ENCODE assay signal across 15 cellular contexts in the genomic region with DNA sequence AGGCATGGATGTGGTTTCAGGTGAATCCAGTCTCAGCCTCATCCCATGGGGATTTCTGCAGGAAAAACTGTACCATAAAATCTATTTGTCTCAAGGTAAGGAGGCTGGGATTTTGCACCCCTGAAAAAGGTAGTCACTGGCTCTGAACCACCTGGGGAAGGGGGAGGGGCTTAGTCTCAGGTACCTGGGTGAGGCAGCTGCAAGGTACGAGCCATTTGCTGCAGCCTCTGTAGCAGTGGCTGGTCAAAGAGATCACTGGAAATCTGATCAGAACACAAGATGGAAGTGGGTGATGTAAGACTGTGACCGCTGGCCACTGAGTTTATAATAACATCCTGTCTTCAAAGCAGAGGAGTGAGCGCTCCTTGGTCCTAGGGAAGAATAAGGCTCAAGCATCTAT.
DNase-seq lines count a peak whose midpoint lies in the region; ATAC-seq and TF ChIP-seq lines count a peak whose summit lies in the region.
"Had no signal": no experiment of that assay in that cellular context is flagged by ENCODE, and none has a peak within 500 bp of the region (broad histone marks: within the 10 kb centered on the region; RNA-seq: fewer than 3 reads in every experiment).

No MANE protein-coding gene starts in this region.

- no peak overlapping the region for H3K4me3 Mint-ChIP-seq in WTC11
- H3K4me3 Mint-ChIP-seq: CD14-positive monocyte; CD8-positive, alpha-beta T cell; IgD-negative memory B cell had no signal

- no peaks in the 10 kb centered on the region for H3K36me3 ChIP-seq in thyroid gland
- H3K36me3 ChIP-seq in sigmoid colon = no peaks in the 10 kb centered on the region
- H3K36me3 ChIP-seq: HAP-1 had no signal

- no peak for TF ChIP-seq EP300 in sigmoid colon (IDR thresholded peaks at IDR 0.05)

- H3K27me3 Mint-ChIP-seq in WTC11 (ENCODE audit: low read depth) = no peaks in the 10 kb centered on the region; the same call in 1 of the 2 replicates

- peaks cover 0 to 25% of the 10 kb centered on the region in 2 donors for H3K4me1 ChIP-seq in thyroid gland
- no peaks in the 10 kb centered on the region for H3K4me1 ChIP-seq in sigmoid colon
- H3K4me1 ChIP-seq: A549, HAP-1 had no signal

- no peak overlapping the region for H3K27ac Mint-ChIP-seq in WTC11
- H3K27ac Mint-ChIP-seq: CD14-positive monocyte; CD8-positive, alpha-beta T cell; IgD-negative memory B cell had no signal

- DNase-seq in H4 (ENCODE audit: low spot score) (peak; percentile 11), NCI-H510A (lab: John Stamatoyannopoulos, UW) (peak; percentile 48), WTC11 (ENCODE audit: low spot score) (no peak), thyroid gland (peak; percentile 15 to 17), sigmoid colon (no peak), AG20443 (ENCODE audit: low spot score) (no peak), HK-2 (ENCODE audit: unreplicated experiment) (no peak)
- DNase-seq: CD8-positive, alpha-beta T cell; COR-L47; GM23248 had no signal

- H3K27ac ChIP-seq in thyroid gland = no peak overlapping the region
- no peak overlapping the region for H3K27ac ChIP-seq in sigmoid colon
- H3K27ac ChIP-seq: A549, GM23248 had no signal

- POLR2A ChIA-PET in WTC11 (lab: Charles Lee) = no interaction called here

- H3K27me3 ChIP-seq in thyroid gland (no peaks in the 10 kb centered on the region), sigmoid colon (peaks cover 0 to 7% (median 0%) of the 10 kb centered on the region in 3 donors)

- no peak for TF ChIP-seq POLR2A in thyroid gland (IDR thresholded peaks at IDR 0.05)
- no peak for TF ChIP-seq POLR2A in sigmoid colon (IDR thresholded peaks at IDR 0.05)

- H3K9me3 ChIP-seq in thyroid gland (no peaks in the 10 kb centered on the region), sigmoid colon (no peaks in the 10 kb centered on the region)
- H3K9me3 ChIP-seq: A549, HAP-1 had no signal

- intact Hi-C loops in thyroid gland (cut with DNase I) (no loop called here), sigmoid colon (cut with DNase I) (no loop called here)

- no peak overlapping the region for H3K4me3 ChIP-seq in thyroid gland (replicated peaks in 1 of 3)
- no peak overlapping the region for H3K4me3 ChIP-seq in sigmoid colon
- H3K4me3 ChIP-seq: A549, GM12878, GM23248, HAP-1 had no signal

- peaks cover 28% of the 10 kb centered on the region for H3K4me1 Mint-ChIP-seq in WTC11
- H3K4me1 Mint-ChIP-seq: CD14-positive monocyte, IgD-negative memory B cell had no signal

- peaks cover 2% of the 10 kb centered on the region; the same call in 1 of the 2 replicates for H3K9me3 Mint-ChIP-seq in WTC11
- H3K9me3 Mint-ChIP-seq: CD8-positive, alpha-beta T cell had no signal

- H3K36me3 Mint-ChIP-seq in WTC11 = no peaks in the 10 kb centered on the region
- H3K36me3 Mint-ChIP-seq: CD14-positive monocyte; CD8-positive, alpha-beta T cell; IgD-negative memory B cell had no signal

- ATAC-seq in WTC11 = peak; percentile 59
- ATAC-seq: A549; CD8-positive, alpha-beta T cell; GM12878 had no signal

- CTCF ChIA-PET in WTC11 (lab: Charles Lee) = interaction anchor here (0.8 to 1.6 kb wide), 2 partner anchors 16 to 335 kb away, joined by 3 to 4 read pairs; no protein-coding TSS in a partner anchor

- no peak for TF ChIP-seq CTCF in WTC11 (IDR thresholded peaks at IDR 0.05)
- TF ChIP-seq CTCF in thyroid gland (IDR thresholded peaks at IDR 0.05) = no peak
- TF ChIP-seq CTCF in sigmoid colon (IDR thresholded peaks at IDR 0.05) = no peak

- 68 to 72% methylated on average over 3 of the region's 3 CpGs for WGBS in thyroid gland, 2 donors
- WGBS in sigmoid colon, 2 donors = 59 to 81% methylated on average over 3 of the region's 3 CpGs

TF ChIP-seq in WTC11, 78 proteins besides CTCF, POLR2A, EP300 and RAD21:
- TF ChIP-seq SMAD4 (CRISPR knock-in tag; IDR thresholded peaks at IDR 0.05) = no peak
- TF ChIP-seq, protein P1, sequence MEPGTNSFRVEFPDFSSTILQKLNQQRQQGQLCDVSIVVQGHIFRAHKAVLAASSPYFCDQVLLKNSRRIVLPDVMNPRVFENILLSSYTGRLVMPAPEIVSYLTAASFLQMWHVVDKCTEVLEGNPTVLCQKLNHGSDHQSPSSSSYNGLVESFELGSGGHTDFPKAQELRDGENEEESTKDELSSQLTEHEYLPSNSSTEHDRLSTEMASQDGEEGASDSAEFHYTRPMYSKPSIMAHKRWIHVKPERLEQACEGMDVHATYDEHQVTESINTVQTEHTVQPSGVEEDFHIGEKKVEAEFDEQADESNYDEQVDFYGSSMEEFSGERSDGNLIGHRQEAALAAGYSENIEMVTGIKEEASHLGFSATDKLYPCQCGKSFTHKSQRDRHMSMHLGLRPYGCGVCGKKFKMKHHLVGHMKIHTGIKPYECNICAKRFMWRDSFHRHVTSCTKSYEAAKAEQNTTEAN (CRISPR knock-in tag; IDR thresholded peaks at IDR 0.05) = no peak

Comparison
In these comparisons a context has a peak if more than half of its experiments do, and no peak if none do; other contexts are left out.
1. DNase-seq: peak in H4 (single experiment), NCI-H510A (single experiment) and thyroid gland (2 of 2); none in WTC11 (single experiment), sigmoid colon (single experiment), AG20443 (single experiment) and HK-2 (single experiment).